Comparison of ENCODE assay signal across 8 cellular contexts in the genomic region with DNA sequence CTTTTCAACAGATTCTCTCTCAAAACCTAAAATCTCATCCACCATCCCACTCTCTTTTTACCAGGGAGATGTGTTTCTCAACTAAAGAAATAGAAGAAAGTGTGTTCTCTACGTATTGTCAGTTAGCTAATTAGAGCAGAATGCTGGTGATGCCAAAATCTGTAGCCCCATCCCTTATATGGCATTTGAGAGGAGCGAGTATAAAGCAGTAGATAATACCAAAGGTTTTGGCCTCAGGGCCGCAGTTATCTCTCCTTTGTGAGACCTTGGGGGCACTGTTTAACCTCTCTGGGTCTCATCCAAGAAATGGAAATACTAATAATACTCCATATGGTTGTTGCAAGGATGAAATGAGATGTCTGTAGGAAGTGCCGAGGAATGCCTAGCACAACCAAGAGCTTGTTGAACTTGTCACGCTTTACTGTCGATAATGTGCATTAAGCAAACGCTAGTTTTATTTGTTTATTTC. TPM values are rescaled to one million over a fixed set of nuclear protein-coding genes. Genes with fewer than 3 reads are reported as not detected.
DNase-seq lines count a peak whose midpoint lies in the region; ATAC-seq, FAIRE-seq and TF ChIP-seq lines count a peak whose summit lies in the region.

No MANE protein-coding gene starts in this region.

- H3K27me3 ChIP-seq in HAP-1 (ENCODE audit: low read depth): 0 out of 2 replicates have a peak, but pooled peaks cover 2% of the 10 kb centered on the region

- H3K36me3 ChIP-seq in HAP-1 (replicated peaks) (peaks cover 21% of the 10 kb centered on the region), OCI-LY7 (ENCODE audit: insufficient read depth, low read length) (peaks cover 29% of the 10 kb centered on the region)

- H3K79me2 ChIP-seq in OCI-LY7 (ENCODE audit: insufficient read depth, low read depth, low read length): peaks cover 44% of the 10 kb centered on the region

- CTCF ChIA-PET in OCI-LY7 (lab: Charles Lee; ENCODE audit: unreplicated experiment): interaction anchor here (0.6 to 1.0 kb wide), 3 partner anchors 11 to 998 kb away, joined by 3 read pairs; a partner anchor contains a TSS

- H3K9me2 ChIP-seq in OCI-LY7 (ENCODE audit: insufficient read depth, low read length): no peaks in the 10 kb centered on the region

- H3K27ac ChIP-seq in OCI-LY7 (ENCODE audit: low read depth, low read length, poor library complexity, severe bottlenecking): peak overlapping the region; percentile 31

- no peak for TF ChIP-seq POLR2A in GM12892 (IDR thresholded peaks at IDR 0.05; ENCODE audit: low read depth, low read length)

- BruUV-seq in OCI-LY7 (replicated peaks; lab: Mats Ljungman, UMichigan): TSS peak; percentile 98

- H3K27me3 Mint-ChIP-seq in neural crest cell (ENCODE audit: low read depth): peaks cover 10% of the 10 kb centered on the region

- H4K20me1 ChIP-seq in OCI-LY7 (ENCODE audit: insufficient read depth, low read length): 0 out of 2 replicates have a peak, but pooled peaks cover 6% of the 10 kb centered on the region

- peak overlapping the region; percentile 10 for H3K27ac Mint-ChIP-seq in neural crest cell (ENCODE audit: unreplicated experiment)

- no peak; the same call in 1 of the 2 replicates for TF ChIP-seq CTCF in OCI-LY7 (conservative IDR thresholded peaks at IDR 0.05; ENCODE audit: low read length)
- TF ChIP-seq CTCF in epithelial cell of esophagus (IDR thresholded peaks at IDR 0.05; ENCODE audit: insufficient read depth, low read depth, low read length, missing control alignments): no peak
- TF ChIP-seq CTCF in neural crest cell (conservative IDR thresholded peaks at IDR 0.05): no peak

- H2AFZ ChIP-seq in OCI-LY7 (ENCODE audit: low read length): peak overlapping the region; percentile 93

- H3K4me1 ChIP-seq in HAP-1 (peaks cover 25% of the 10 kb centered on the region), OCI-LY7 (ENCODE audit: insufficient read depth, low read length, poor library complexity, severe bottlenecking) (peaks cover 30% of the 10 kb centered on the region)

- H3K9me3 ChIP-seq in HAP-1 (no peaks in the 10 kb centered on the region), OCI-LY7 (ENCODE audit: low read length) (no peaks in the 10 kb centered on the region)

- H3K4me3 ChIP-seq in HAP-1 (peak overlapping the region; percentile 83), OCI-LY7 (ENCODE audit: low read depth, low read length, poor library complexity, severe bottlenecking) (peak overlapping the region; percentile 82), epithelial cell of esophagus (ENCODE audit: low read length) (peak overlapping the region; percentile 63)

- H3K4me2 ChIP-seq in OCI-LY7 (ENCODE audit: low read length): peak overlapping the region; percentile 77

- intact Hi-C loops in OCI-LY7 (cut with micrococcal nuclease; ENCODE audit: unreplicated experiment): loop anchor here (5.0 kb wide), 1 partner anchor 148 kb away; a partner anchor contains a TSS

- peaks cover 36% of the 10 kb centered on the region for H3K4me1 Mint-ChIP-seq in neural crest cell

- H3K4me3 Mint-ChIP-seq in neural crest cell: peak overlapping the region; percentile 94

- no peak for DNase-seq in GM12892 (ENCODE audit: insufficient read length)
- no peak for DNase-seq in HAP-1 (ENCODE audit: low spot score in 2 of 2)
- DNase-seq in OCI-LY7 (ENCODE audit: low spot score): no peak
- peak; percentile 8 for DNase-seq in epithelial cell of esophagus (ENCODE audit: low read depth)
- DNase-seq in neural crest cell (ENCODE audit: low read depth, low spot score): no peak
- no peak for DNase-seq in SIG-M5 treated with dmso at 0.1 percent for 504 hours (lab: John Stamatoyannopoulos, UW; ENCODE audit: unreplicated experiment)
- DNase-seq in SHP77 (lab: John Stamatoyannopoulos, UW): no peak

- H3K9me3 Mint-ChIP-seq in neural crest cell: no peaks in the 10 kb centered on the region

- peaks cover 6% of the 10 kb centered on the region for H3K36me3 Mint-ChIP-seq in neural crest cell (ENCODE audit: low read depth)

- ATAC-seq in GM19463 (IDR thresholded peaks at IDR 0.05; ENCODE audit: unreplicated experiment): no peak

- FAIRE-seq in GM12892 (lab: Jason Lieb, UNC): peak; percentile 5

- in situ Hi-C loops in HAP-1 (cut with MboI; ENCODE audit: low sequenced_read_pairs): no loop called here

- POLR2A ChIA-PET in OCI-LY7 (lab: Charles Lee): interaction anchor here (0.5 to 3.0 kb wide), 8 partner anchors 10 to 823 kb away, joined by 3 to 17 read pairs (median 4); a partner anchor contains a TSS

RNA-seq across cellular contexts. Expression of a gene that starts 0.5 kb away (rescaled TPM):
- polyA plus RNA-seq in GM12892 (2012; ENCODE audit: missing spikeins): 127 TPM
- total RNA-seq in OCI-LY7 (2014; rRNA removed; shearing (Covaris generic)): 43.8 and 48.4 TPM in 2 replicates
- total RNA-seq in OCI-LY7 (2022): 79.5 and 82.3 TPM in 2 replicates
- total RNA-seq in neural crest cell: 77.6 and 82.1 TPM in 2 replicates
